Comparison of ENCODE assay signal across 8 cellular contexts in genomic region chr3:56494679-56495322, GRCh38. TPM values are rescaled to one million over a fixed set of nuclear protein-coding genes. Genes with fewer than 3 reads are reported as not detected.
DNase-seq lines count a peak whose midpoint lies in the region; ATAC-seq and TF ChIP-seq lines count a peak whose summit lies in the region.

No MANE protein-coding gene starts in this region.

- TF ChIP-seq EP300 in suprapubic skin (IDR thresholded peaks at IDR 0.05): no peak

- TF ChIP-seq CTCF in Peyer's patch (IDR thresholded peaks at IDR 0.05): peak; percentile 51 to 92 (median 86)
- peak; percentile 73 for TF ChIP-seq CTCF in neutrophil (IDR thresholded peaks at IDR 0.05)
- peak; percentile 62 to 86 for TF ChIP-seq CTCF in suprapubic skin (IDR thresholded peaks at IDR 0.05)

- H3K36me3 ChIP-seq in Peyer's patch (no peaks in the 10 kb centered on the region), neutrophil (no peaks in the 10 kb centered on the region), suprapubic skin (no peaks in the 10 kb centered on the region)

- H3K4me1 ChIP-seq in Peyer's patch: no peaks in the 10 kb centered on the region
- no peaks in the 10 kb centered on the region for H3K4me1 ChIP-seq in neutrophil (ENCODE audit: control insufficient read depth in 1 of 2, insufficient read depth in 1 of 2, low read depth in 1 of 2, low read length in 1 of 2)
- H3K4me1 ChIP-seq in suprapubic skin: no peaks in the 10 kb centered on the region

- in situ Hi-C loops in KBM-7 (cut with MboI; ENCODE audit: low pct_unique_long_range_greater_than_20kb, low sequenced_read_pairs): no loop called here

- 17% methylated on average over 5 of the region's 5 CpGs for WGBS in suprapubic skin

- H3K27ac ChIP-seq in Peyer's patch: no peak overlapping the region
- H3K27ac ChIP-seq in neutrophil: no peak overlapping the region
- no peak overlapping the region for H3K27ac ChIP-seq in suprapubic skin

- H3K27me3 ChIP-seq in Peyer's patch (no peaks in the 10 kb centered on the region), neutrophil (peaks cover 9% of the 10 kb centered on the region), suprapubic skin (peaks cover 7% of the 10 kb centered on the region)

- H3K9me3 ChIP-seq in Peyer's patch: no peaks in the 10 kb centered on the region
- no peaks in the 10 kb centered on the region for H3K9me3 ChIP-seq in neutrophil
- no peaks in the 10 kb centered on the region for H3K9me3 ChIP-seq in suprapubic skin

- peak; percentile 98 for ATAC-seq in GM21723 (IDR thresholded peaks at IDR 0.05; ENCODE audit: unreplicated experiment)

- no peak for TF ChIP-seq POLR2A in Peyer's patch (IDR thresholded peaks at IDR 0.05)
- no peak for TF ChIP-seq POLR2A in suprapubic skin (IDR thresholded peaks at IDR 0.05)

- DNase-seq in EH (ENCODE audit: low read depth) (peak; percentile 82), KBM-7 (peak; percentile 86), Peyer's patch (peak; percentile 31 to 83 (median 54)), fibroblast of peridontal ligament (ENCODE audit: extremely low read depth) (peak; percentile 82), suprapubic skin (ENCODE audit: low spot score in 2 of 2) (peak in 1 of 2 donors; percentile 70)
- peak; percentile 70 to 72 for DNase-seq in activated T-cell treated with anti-CD3 and anti-CD28 coated beads, Interleukin-2, amount 50 U/mL, for 48 hours

- no peak overlapping the region for H3K4me3 ChIP-seq in Peyer's patch
- H3K4me3 ChIP-seq in neutrophil (ENCODE audit: low read depth in 1 of 2, low read length in 1 of 2): no peak overlapping the region
- H3K4me3 ChIP-seq in suprapubic skin: no peak overlapping the region

RNA-seq across cellular contexts. Expression of gene ERC2, which starts 26.5 kb away (rescaled TPM):
- total RNA-seq in Peyer's patch: under 1 TPM in 2 of 4 donors, not detected in 2; 0.18 to 0.83 TPM
- total RNA-seq in suprapubic skin: under 1 TPM in 1 of 4 donors, not detected in 3; 0.21 TPM
